Comparison of ENCODE assay signal across 9 cellular contexts in genomic region chr16:2686912-2687507, GRCh38. TPM values are rescaled to one million over a fixed set of nuclear protein-coding genes. Genes with fewer than 3 reads are reported as not detected.
DNase-seq lines count a peak whose midpoint lies in the region; ATAC-seq lines count a peak whose summit lies in the region.
"Had no signal": no experiment of that assay in that cellular context is flagged by ENCODE, and none has a peak within 500 bp of the region (broad histone marks: within the 10 kb centered on the region; RNA-seq: fewer than 3 reads in every experiment).

No MANE protein-coding gene starts in this region.

- H3K9me3 Mint-ChIP-seq in T-helper 2 cell treated with Interferon-gamma antibody and Interleukin-4, amounts not matched to agents 5 μg/mL and 100 μg/mL, for 36 hours: no peaks in the 10 kb centered on the region
- H3K9me3 Mint-ChIP-seq in activated CD8-positive, alpha-beta memory T cell treated with anti-CD3 and anti-CD28 coated beads, Interleukin-2, amount 10 ng/mL, durations not matched to agents 7 days and 5 days (ENCODE audit: low read depth): no peaks in the 10 kb centered on the region

- H2AFZ ChIP-seq in trophoblast cell (ENCODE audit: insufficient read depth, low read length, poor library complexity): no peak overlapping the region

- H3K36me3 ChIP-seq in trophoblast cell (ENCODE audit: control insufficient read depth in 1 of 2, insufficient read depth in 2 of 2, low read length in 2 of 2): peaks cover 22 to 24% of the 10 kb centered on the region in 2 experiments

- DNase-seq in T-helper 2 cell treated with Interferon-gamma antibody and Interleukin-4, amounts not matched to agents 5 μg/mL and 100 μg/mL, for 36 hours (ENCODE audit: low spot score): peak; percentile 44
- DNase-seq in T-helper 2 cell: no peak
- peak; percentile 70 for DNase-seq in activated CD8-positive, alpha-beta memory T cell treated with anti-CD3 and anti-CD28 coated beads, Interleukin-2, amount 10 ng/mL, durations not matched to agents 7 days and 5 days
- DNase-seq in trophoblast cell: no peak
- no peak for DNase-seq in G401 (ENCODE audit: low spot score)
- DNase-seq in NCI-H2107 (lab: John Stamatoyannopoulos, UW): no peak

- H3K9ac ChIP-seq in trophoblast cell (ENCODE audit: low read length): no peak overlapping the region

- H2BK12ac ChIP-seq in trophoblast cell (ENCODE audit: low read length): no peak overlapping the region

- H3K27me3 Mint-ChIP-seq in T-helper 2 cell treated with Interferon-gamma antibody and Interleukin-4, amounts not matched to agents 5 μg/mL and 100 μg/mL, for 36 hours (ENCODE audit: low read depth): no peaks in the 10 kb centered on the region
- H3K27me3 Mint-ChIP-seq in activated CD8-positive, alpha-beta memory T cell treated with anti-CD3 and anti-CD28 coated beads, Interleukin-2, amount 10 ng/mL, durations not matched to agents 7 days and 5 days: no peaks in the 10 kb centered on the region

- H4K12ac ChIP-seq in trophoblast cell (ENCODE audit: low read depth, low read length): no peak overlapping the region

- H3K4ac ChIP-seq in trophoblast cell (ENCODE audit: low read depth, low read length): peak overlapping the region; percentile 39

- no peak overlapping the region for H3K4me2 ChIP-seq in trophoblast cell (ENCODE audit: low read length)
- H3K4me2 ChIP-seq: A549 had no signal

- ATAC-seq in HG03196 (IDR thresholded peaks at IDR 0.05; ENCODE audit: unreplicated experiment): peak; percentile 35
- peak; percentile 6 for ATAC-seq in activated CD8-positive, alpha-beta memory T cell treated with anti-CD3 and anti-CD28 coated beads, Interleukin-2, amount 10 ng/mL, durations not matched to agents 7 days and 5 days
- ATAC-seq in GM21360 (IDR thresholded peaks at IDR 0.05; ENCODE audit: unreplicated experiment): no peak
- ATAC-seq: A549 had no signal

- in situ Hi-C loops in G401 (cut with HindIII; ENCODE audit: low sequenced_read_pairs): no loop called here

- no peak overlapping the region for H4K8ac ChIP-seq in trophoblast cell (ENCODE audit: low read depth, low read length)

- H3K27me3 ChIP-seq in trophoblast cell (ENCODE audit: insufficient read depth, low read length): no peaks in the 10 kb centered on the region

- no peak overlapping the region for H3K23ac ChIP-seq in trophoblast cell (ENCODE audit: low read length)

- H3K4me1 ChIP-seq in trophoblast cell (ENCODE audit: control insufficient read depth in 1 of 2, insufficient read depth in 2 of 2, low read length in 2 of 2): no peaks in the 10 kb centered on the region
- H3K4me1 ChIP-seq: A549 had no signal

- peaks cover 4% of the 10 kb centered on the region for H3K79me1 ChIP-seq in trophoblast cell (ENCODE audit: low read length)

- no CpG with 5 or more reads among the region's 20 CpGs for WGBS in trophoblast cell (ENCODE audit: extremely low coverage, insufficient coverage, insufficient read length)

- H2BK120ac ChIP-seq in trophoblast cell (ENCODE audit: insufficient read depth, low read length, poor library complexity): no peak overlapping the region

- no peak overlapping the region for H3K4me3 ChIP-seq in trophoblast cell (ENCODE audit: low read depth, low read length)
- H3K4me3 ChIP-seq: A549 had no signal

- no peak overlapping the region for H3K18ac ChIP-seq in trophoblast cell (ENCODE audit: low read length)

- no peak overlapping the region for H4K91ac ChIP-seq in trophoblast cell (ENCODE audit: low read depth, low read length)

- H2BK5ac ChIP-seq in trophoblast cell (ENCODE audit: low read depth, low read length, poor library complexity): no peak overlapping the region

- CTCF ChIA-PET in activated CD8-positive, alpha-beta memory T cell treated with anti-CD3 and anti-CD28 coated beads, Interleukin-2, amount 10 ng/mL, durations not matched to agents 7 days and 5 days (lab: Charles Lee): interaction anchor here (0.8 to 1.3 kb wide), 2 partner anchors 17 to 181 kb away, joined by 3 to 4 read pairs; no protein-coding TSS in a partner anchor

- H3K27ac Mint-ChIP-seq in T-helper 2 cell treated with Interferon-gamma antibody and Interleukin-4, amounts not matched to agents 5 μg/mL and 100 μg/mL, for 36 hours: peak overlapping the region; percentile 86
- peak overlapping the region; percentile 93 for H3K27ac Mint-ChIP-seq in activated CD8-positive, alpha-beta memory T cell treated with anti-CD3 and anti-CD28 coated beads, Interleukin-2, amount 10 ng/mL, durations not matched to agents 7 days and 5 days

- peaks cover 7% of the 10 kb centered on the region for H3K79me2 ChIP-seq in trophoblast cell (ENCODE audit: control insufficient read depth, insufficient read depth, low read length, poor library complexity)

- peak overlapping the region; percentile 84 for H3K4me3 Mint-ChIP-seq in T-helper 2 cell treated with Interferon-gamma antibody and Interleukin-4, amounts not matched to agents 5 μg/mL and 100 μg/mL, for 36 hours
- H3K4me3 Mint-ChIP-seq in activated CD8-positive, alpha-beta memory T cell treated with anti-CD3 and anti-CD28 coated beads, Interleukin-2, amount 10 ng/mL, durations not matched to agents 7 days and 5 days: peak overlapping the region; percentile 72

- H3K27ac ChIP-seq in trophoblast cell (ENCODE audit: low read depth, low read length): no peak overlapping the region
- H3K27ac ChIP-seq: A549 had no signal

- peaks cover 20% of the 10 kb centered on the region for H3K4me1 Mint-ChIP-seq in T-helper 2 cell treated with Interferon-gamma antibody and Interleukin-4, amounts not matched to agents 5 μg/mL and 100 μg/mL, for 36 hours (ENCODE audit: low read depth)
- H3K4me1 Mint-ChIP-seq in activated CD8-positive, alpha-beta memory T cell treated with anti-CD3 and anti-CD28 coated beads, Interleukin-2, amount 10 ng/mL, durations not matched to agents 7 days and 5 days: peaks cover 33% of the 10 kb centered on the region

- H3K14ac ChIP-seq in trophoblast cell (ENCODE audit: low read length): no peak overlapping the region

- H3K9me3 ChIP-seq in trophoblast cell (ENCODE audit: insufficient read depth, low read depth, low read length): no peaks in the 10 kb centered on the region
- H3K9me3 ChIP-seq: A549 had no signal

- no peak overlapping the region for H2AK5ac ChIP-seq in trophoblast cell (ENCODE audit: low read length)

- H3K36me3 Mint-ChIP-seq in T-helper 2 cell treated with Interferon-gamma antibody and Interleukin-4, amounts not matched to agents 5 μg/mL and 100 μg/mL, for 36 hours (ENCODE audit: low read depth): peaks cover 10% of the 10 kb centered on the region
- H3K36me3 Mint-ChIP-seq in activated CD8-positive, alpha-beta memory T cell treated with anti-CD3 and anti-CD28 coated beads, Interleukin-2, amount 10 ng/mL, durations not matched to agents 7 days and 5 days: peaks cover 9% of the 10 kb centered on the region

RNA-seq across cellular contexts. Expression of gene KCTD5, which starts 4.7 kb away (rescaled TPM):
- total RNA-seq in activated CD8-positive, alpha-beta memory T cell treated with anti-CD3 and anti-CD28 coated beads, Interleukin-2, amount 10 ng/mL, durations not matched to agents 7 days and 5 days: 10 to 100 TPM; 34.2 to 41.7 TPM
- polyA plus RNA-seq in trophoblast cell (2013): 61.6 and 64.8 TPM in 2 replicates
- 88.2 and 89.7 TPM in 2 replicates for total RNA-seq in G401 (2014; rRNA removed; shearing (Covaris generic))

RNA-seq across cellular contexts. Expression of gene PRSS27, which starts 33.0 kb away (rescaled TPM):
- total RNA-seq in activated CD8-positive, alpha-beta memory T cell treated with anti-CD3 and anti-CD28 coated beads, Interleukin-2, amount 10 ng/mL, durations not matched to agents 7 days and 5 days: 1 to 10 TPM; 1.2 to 1.7 TPM
- polyA plus RNA-seq in trophoblast cell (2013): 0.90 and 1.0 TPM in 2 replicates
- 1.2 and 1.4 TPM in 2 replicates for total RNA-seq in G401 (2014; rRNA removed; shearing (Covaris generic))

Comparison
In these comparisons a context has a peak if more than half of its experiments do, and no peak if none do; other contexts are left out.
1. DNase-seq: peak in T-helper 2 cell treated with Interferon-gamma antibody and Interleukin-4, amounts not matched to agents 5 μg/mL and 100 μg/mL, for 36 hours (single experiment) and activated CD8-positive, alpha-beta memory T cell treated with anti-CD3 and anti-CD28 coated beads, Interleukin-2, amount 10 ng/mL, durations not matched to agents 7 days and 5 days (single experiment); none in T-helper 2 cell (0 of 5), trophoblast cell (0 of 2), G401 (single experiment) and NCI-H2107 (single experiment).